In genomic region chr6:4583026-4583425, GRCh38 we compare ENCODE assay signal across 21 cellular contexts.
DNase-seq lines count a peak whose midpoint lies in the region; ATAC-seq and TF ChIP-seq lines count a peak whose summit lies in the region.
"Had no signal": no experiment of that assay in that cellular context is flagged by ENCODE, and none has a peak within 500 bp of the region (broad histone marks: within the 10 kb centered on the region; RNA-seq: fewer than 3 reads in every experiment).

No MANE protein-coding gene starts in this region.

- DNase-seq in left ventricle myocardium inferior (no peak), right cardiac atrium (no peak), epithelial cell of esophagus (ENCODE audit: low read depth) (peak; percentile 41), neural crest cell (ENCODE audit: low read depth, low spot score) (no peak), NAMALWA (ENCODE audit: low spot score) (no peak)
- DNase-seq: activated CD4-positive, alpha-beta T cell treated with anti-CD3 and anti-CD28 coated beads for 36 hours; activated CD8-positive, alpha-beta memory T cell treated with anti-CD3 and anti-CD28 coated beads, Interleukin-2, amount 10 ng/mL, durations not matched to agents 7 days and 5 days; activated effector memory CD4-positive, alpha-beta T cell treated with Interleukin-2 at 50 U/mL for 16 hours; amygdala; CD4-positive, alpha-beta T cell; glutamatergic neuron; naive B cell; NCI-H1436; stimulated activated CD4-positive, alpha-beta T cell treated with anti-CD3 and anti-CD28 coated beads, Interleukin-4, amount 100 ng/mL, for 1 hour; substantia nigra had no signal

- H3K4me3 Mint-ChIP-seq in neural crest cell, result no peak overlapping the region
- H3K4me3 Mint-ChIP-seq: activated CD4-positive, alpha-beta T cell treated with anti-CD3 and anti-CD28 coated beads for 36 hours; activated CD8-positive, alpha-beta memory T cell treated with anti-CD3 and anti-CD28 coated beads, Interleukin-2, amount 10 ng/mL, durations not matched to agents 7 days and 5 days; CD4-positive, alpha-beta T cell; naive B cell had no signal

- H3K4me1 ChIP-seq in left ventricle myocardium inferior, result peaks cover 6% of the 10 kb centered on the region
- H3K4me1 ChIP-seq in right cardiac atrium (ENCODE audit: control insufficient read depth, insufficient read depth, low read length), result no peaks in the 10 kb centered on the region
- H3K4me1 ChIP-seq: parathyroid adenoma had no signal

- WGBS in right cardiac atrium, result 79% methylated on average over 7 of the region's 7 CpGs

- intact Hi-C loops in left ventricle myocardium inferior (cut with micrococcal nuclease), result no loop called here
- intact Hi-C loops in right cardiac atrium (cut with DNase I), result no loop called here

- no peak for ATAC-seq in right cardiac atrium
- ATAC-seq in GM21529 (IDR thresholded peaks at IDR 0.05; ENCODE audit: unreplicated experiment), result no peak
- no peak for ATAC-seq in GM19351 (IDR thresholded peaks at IDR 0.05; ENCODE audit: unreplicated experiment)
- no peak for ATAC-seq in HG03045 (IDR thresholded peaks at IDR 0.05; ENCODE audit: unreplicated experiment)
- ATAC-seq: activated CD4-positive, alpha-beta T cell treated with anti-CD3 and anti-CD28 coated beads for 36 hours; activated CD8-positive, alpha-beta memory T cell treated with anti-CD3 and anti-CD28 coated beads, Interleukin-2, amount 10 ng/mL, durations not matched to agents 7 days and 5 days had no signal

- peak overlapping the region; percentile 70 for H3K27ac Mint-ChIP-seq in neural crest cell (ENCODE audit: unreplicated experiment)
- H3K27ac Mint-ChIP-seq: activated CD4-positive, alpha-beta T cell treated with anti-CD3 and anti-CD28 coated beads for 36 hours; activated CD8-positive, alpha-beta memory T cell treated with anti-CD3 and anti-CD28 coated beads, Interleukin-2, amount 10 ng/mL, durations not matched to agents 7 days and 5 days; CD4-positive, alpha-beta T cell; naive B cell had no signal

- H3K27me3 ChIP-seq in left ventricle myocardium inferior (ENCODE audit: low read depth) (no peaks in the 10 kb centered on the region), right cardiac atrium (ENCODE audit: control insufficient read depth, insufficient read depth) (no peaks in the 10 kb centered on the region)

- H3K27me3 Mint-ChIP-seq in neural crest cell (ENCODE audit: low read depth), result no peaks in the 10 kb centered on the region

- H3K4me1 Mint-ChIP-seq in neural crest cell, result peaks cover 25% of the 10 kb centered on the region
- H3K4me1 Mint-ChIP-seq: activated CD4-positive, alpha-beta T cell treated with anti-CD3 and anti-CD28 coated beads for 36 hours; activated CD8-positive, alpha-beta memory T cell treated with anti-CD3 and anti-CD28 coated beads, Interleukin-2, amount 10 ng/mL, durations not matched to agents 7 days and 5 days; naive B cell had no signal

- H3K9me3 ChIP-seq in left ventricle myocardium inferior (replicated peaks) (peaks cover 15% of the 10 kb centered on the region), right cardiac atrium (ENCODE audit: control insufficient read depth, low read length) (no peaks in the 10 kb centered on the region)

- peak overlapping the region; percentile 42 for H3K27ac ChIP-seq in left ventricle myocardium inferior (replicated peaks)
- H3K27ac ChIP-seq in right cardiac atrium (ENCODE audit: low read length), result no peak overlapping the region
- H3K27ac ChIP-seq: parathyroid adenoma had no signal

- H3K4me3 ChIP-seq in left ventricle myocardium inferior (no peak overlapping the region), right cardiac atrium (ENCODE audit: low read length) (no peak overlapping the region), epithelial cell of esophagus (ENCODE audit: low read length) (no peak overlapping the region)
- H3K4me3 ChIP-seq: lung, skin epidermis had no signal

- peaks cover 17% of the 10 kb centered on the region for H3K9me3 Mint-ChIP-seq in neural crest cell
- H3K9me3 Mint-ChIP-seq: CD4-positive, alpha-beta T cell; naive B cell had no signal

- no peaks in the 10 kb centered on the region for H3K36me3 ChIP-seq in left ventricle myocardium inferior

- no peaks in the 10 kb centered on the region for H3K36me3 Mint-ChIP-seq in neural crest cell (ENCODE audit: low read depth)
- H3K36me3 Mint-ChIP-seq: activated CD8-positive, alpha-beta memory T cell treated with anti-CD3 and anti-CD28 coated beads, Interleukin-2, amount 10 ng/mL, durations not matched to agents 7 days and 5 days; naive B cell had no signal

- TF ChIP-seq CTCF in left ventricle myocardium inferior (IDR thresholded peaks at IDR 0.05; ENCODE audit: borderline replicate concordance) (no peak), epithelial cell of esophagus (IDR thresholded peaks at IDR 0.05; ENCODE audit: insufficient read depth, low read depth, low read length, missing control alignments) (no peak), neural crest cell (conservative IDR thresholded peaks at IDR 0.05) (no peak)
